ENCODE assay signal across 10 cellular contexts in the genomic region with DNA sequence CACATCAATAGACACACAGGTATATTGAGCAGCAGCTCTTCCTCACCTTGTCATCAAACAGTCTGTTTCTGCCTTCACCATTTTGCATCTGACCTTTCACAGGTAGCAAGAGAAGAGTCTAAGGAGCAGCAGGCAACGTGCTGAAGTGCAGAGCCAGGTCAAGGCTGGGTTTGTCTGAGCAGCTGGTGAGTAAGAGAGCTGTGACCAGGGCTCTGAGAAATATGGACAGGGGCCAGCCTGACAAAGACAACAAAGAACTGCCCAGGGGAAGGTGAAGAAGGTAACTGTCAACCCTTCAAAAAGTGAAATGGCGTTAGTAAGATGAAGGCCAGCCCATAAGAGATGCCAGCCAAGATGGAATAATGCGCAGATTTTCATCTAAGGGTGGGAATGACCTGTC. TPM values are rescaled to one million over a fixed set of nuclear protein-coding genes. Genes with fewer than 3 reads are reported as not detected.
DNase-seq lines count a peak whose midpoint lies in the region; ATAC-seq, FAIRE-seq and TF ChIP-seq lines count a peak whose summit lies in the region.
"Had no signal": no experiment of that assay in that cellular context is flagged by ENCODE, and none has a peak within 500 bp of the region (broad histone marks: within the 10 kb centered on the region; RNA-seq: fewer than 3 reads in every experiment).

No MANE protein-coding gene starts in this region.

- peaks cover 11% of the 10 kb centered on the region for H3K36me3 Mint-ChIP-seq in Calu3 (ENCODE audit: insufficient read depth, unreplicated experiment)
- H3K36me3 Mint-ChIP-seq in activated naive CD8-positive, alpha-beta T cell treated with anti-CD3 and anti-CD28 coated beads for 36 hours: peaks cover 7% of the 10 kb centered on the region
- H3K36me3 Mint-ChIP-seq in natural killer cell treated with Interleukin-12 subunit alpha and Interleukin-12 subunit beta and Interleukin-15 and Interleukin-18, amount 100 ng/mL, for 72 hours: no peaks in the 10 kb centered on the region

- peak overlapping the region; percentile 46 to 72 (median 56); a peak in 16 of 20 replicates for H3K4me3 ChIP-seq in BLaER1 treated with 17β-estradiol and CSF1 and Interleukin-3, amounts not matched to agents 10 nM and 100 nM

- H3K9me3 ChIP-seq in BLaER1 treated with 17β-estradiol and CSF1 and Interleukin-3, amounts not matched to agents 10 nM and 100 nM (replicated peaks in 1 of 11): no peaks in the 10 kb centered on the region; a peak in 2 of 22 replicates
- H3K9me3 ChIP-seq: thoracic aorta had no signal

- peak overlapping the region; percentile 27 for H3K27ac Mint-ChIP-seq in Calu3 (ENCODE audit: unreplicated experiment)
- H3K27ac Mint-ChIP-seq in activated naive CD8-positive, alpha-beta T cell treated with anti-CD3 and anti-CD28 coated beads for 36 hours: peak overlapping the region; percentile 93
- peak overlapping the region in 1 of 2 donors; percentile 69 for H3K27ac Mint-ChIP-seq in natural killer cell treated with Interleukin-12 subunit alpha and Interleukin-12 subunit beta and Interleukin-15 and Interleukin-18, amount 100 ng/mL, for 72 hours

- no peak for FAIRE-seq in GM12891 (lab: Jason Lieb, UNC)

- no peak for TF ChIP-seq CTCF in Calu3 (IDR thresholded peaks at IDR 0.05; ENCODE audit: unreplicated experiment)

- no TSS peak for BruUV-seq in Calu3 (replicated peaks; lab: Mats Ljungman, UMichigan)

- H3K27me3 Mint-ChIP-seq in Calu3 (ENCODE audit: unreplicated experiment): peaks cover 57% of the 10 kb centered on the region
- no peaks in the 10 kb centered on the region for H3K27me3 Mint-ChIP-seq in activated naive CD8-positive, alpha-beta T cell treated with anti-CD3 and anti-CD28 coated beads for 36 hours
- peaks cover 0 to 7% of the 10 kb centered on the region in 2 donors for H3K27me3 Mint-ChIP-seq in natural killer cell treated with Interleukin-12 subunit alpha and Interleukin-12 subunit beta and Interleukin-15 and Interleukin-18, amount 100 ng/mL, for 72 hours

- H3K9me3 Mint-ChIP-seq in Calu3 (ENCODE audit: low read depth, unreplicated experiment): no peaks in the 10 kb centered on the region
- no peaks in the 10 kb centered on the region for H3K9me3 Mint-ChIP-seq in activated naive CD8-positive, alpha-beta T cell treated with anti-CD3 and anti-CD28 coated beads for 36 hours
- H3K9me3 Mint-ChIP-seq in natural killer cell treated with Interleukin-12 subunit alpha and Interleukin-12 subunit beta and Interleukin-15 and Interleukin-18, amount 100 ng/mL, for 72 hours: no peaks in the 10 kb centered on the region

- peak; percentile 10 for DNase-seq in Calu3
- DNase-seq in activated naive CD8-positive, alpha-beta T cell treated with anti-CD3 and anti-CD28 coated beads for 36 hours: no peak
- DNase-seq in natural killer cell treated with Interleukin-12 subunit alpha and Interleukin-12 subunit beta and Interleukin-15 and Interleukin-18, amount 100 ng/mL, for 72 hours (ENCODE audit: low spot score): no peak
- DNase-seq in NCI-H2171 (lab: John Stamatoyannopoulos, UW): no peak
- DNase-seq in GM12891 (ENCODE audit: insufficient read length, low spot score): no peak
- DNase-seq in H4 (ENCODE audit: low spot score): no peak
- DNase-seq: right cardiac atrium had no signal

- H3K9ac ChIP-seq in BLaER1 treated with 17β-estradiol and CSF1 and Interleukin-3, amounts not matched to agents 10 nM and 100 nM: peak overlapping the region; percentile 72 to 83 (median 78); a peak in 20 of 22 replicates

- intact Hi-C loops in Calu3 (cut with micrococcal nuclease; ENCODE audit: unreplicated experiment): loop anchor here (2.0 to 5.0 kb wide), 3 partner anchors 165 to 790 kb away; no protein-coding TSS in a partner anchor

- H4K20me1 ChIP-seq in BLaER1 treated with 17β-estradiol and CSF1 and Interleukin-3, amounts not matched to agents 10 nM and 100 nM: no peaks in the 10 kb centered on the region

- H3K27me3 ChIP-seq in BLaER1 treated with 17β-estradiol and CSF1 and Interleukin-3, amounts not matched to agents 10 nM and 100 nM: no peaks in the 10 kb centered on the region

- peaks cover 0 to 9% (median 0%) of the 10 kb centered on the region in 11 experiments; a peak in 2 of 22 replicates for H3K36me3 ChIP-seq in BLaER1 treated with 17β-estradiol and CSF1 and Interleukin-3, amounts not matched to agents 10 nM and 100 nM
- H3K36me3 ChIP-seq: thoracic aorta had no signal

- peaks cover 30% of the 10 kb centered on the region for H3K4me1 Mint-ChIP-seq in Calu3 (ENCODE audit: low read depth, unreplicated experiment)
- H3K4me1 Mint-ChIP-seq in activated naive CD8-positive, alpha-beta T cell treated with anti-CD3 and anti-CD28 coated beads for 36 hours: peaks cover 66% of the 10 kb centered on the region
- H3K4me1 Mint-ChIP-seq in natural killer cell treated with Interleukin-12 subunit alpha and Interleukin-12 subunit beta and Interleukin-15 and Interleukin-18, amount 100 ng/mL, for 72 hours (ENCODE audit: low read depth in 2 of 2): peaks cover 49 to 52% of the 10 kb centered on the region in 2 donors

- no peak for ATAC-seq in natural killer cell treated with Interleukin-12 subunit alpha and Interleukin-12 subunit beta and Interleukin-15 and Interleukin-18, amount 100 ng/mL, for 72 hours
- no peak for ATAC-seq in GM21576 (IDR thresholded peaks at IDR 0.05; ENCODE audit: unreplicated experiment)

- H3K4me2 ChIP-seq in BLaER1 treated with 17β-estradiol and CSF1 and Interleukin-3, amounts not matched to agents 10 nM and 100 nM: peak overlapping the region; percentile 81 to 97 (median 89)

- CTCF ChIA-PET in Calu3 (lab: Charles Lee): interaction anchor here (1.1 to 2.3 kb wide), 5 partner anchors 9 to 279 kb away, joined by 4 to 27 read pairs (median 4); no protein-coding TSS in a partner anchor

- peaks cover 63 to 76% (median 74%) of the 10 kb centered on the region in 10 experiments for H3K4me1 ChIP-seq in BLaER1 treated with 17β-estradiol and CSF1 and Interleukin-3, amounts not matched to agents 10 nM and 100 nM

- H3K27ac ChIP-seq in BLaER1 treated with 17β-estradiol and CSF1 and Interleukin-3, amounts not matched to agents 10 nM and 100 nM: peak overlapping the region; percentile 69 to 98 (median 95); a peak in 21 of 22 replicates
- H3K27ac ChIP-seq: thoracic aorta had no signal

- no peak for TF ChIP-seq POLR2A in GM12891 (IDR thresholded peaks at IDR 0.05; ENCODE audit: low read depth, low read length)

- peak overlapping the region; percentile 82 for H3K4me3 Mint-ChIP-seq in Calu3 (ENCODE audit: low read depth, unreplicated experiment)
- peak overlapping the region; percentile 91 for H3K4me3 Mint-ChIP-seq in activated naive CD8-positive, alpha-beta T cell treated with anti-CD3 and anti-CD28 coated beads for 36 hours
- H3K4me3 Mint-ChIP-seq in natural killer cell treated with Interleukin-12 subunit alpha and Interleukin-12 subunit beta and Interleukin-15 and Interleukin-18, amount 100 ng/mL, for 72 hours: peak overlapping the region; percentile 91

TF ChIP-seq in GM12891, 5 proteins besides CTCF, POLR2A, EP300 and RAD21:
- no peak for TF ChIP-seq POU2F2 (IDR thresholded peaks at IDR 0.05; ENCODE audit: low read depth, low read length)
- TF ChIP-seq POLR2AphosphoS5 (IDR thresholded peaks at IDR 0.05; ENCODE audit: low read depth, low read length): no peak
- TF ChIP-seq SPI1 (IDR thresholded peaks at IDR 0.05; ENCODE audit: low read depth, low read length): no peak
- no peak for TF ChIP-seq PAX5 (IDR thresholded peaks at IDR 0.05; ENCODE audit: insufficient read depth, low read length, severe bottlenecking)
- no peak for TF ChIP-seq TAF1 (IDR thresholded peaks at IDR 0.05; ENCODE audit: low read depth, low read length)
TF ChIP-seq in GM12891: peak in this region for 0.

RNA-seq across cellular contexts. Expression of gene LRRC8D, which starts 58.9 kb away (rescaled TPM):
- total RNA-seq in Calu3 (2022): 22.3 and 27.8 TPM in 2 replicates
- total RNA-seq in activated naive CD8-positive, alpha-beta T cell treated with anti-CD3 and anti-CD28 coated beads for 36 hours: 10 to 100 TPM; 37.7 to 41.2 TPM
- 10 to 100 TPM; 19.8 to 27.3 TPM for total RNA-seq in natural killer cell treated with Interleukin-12 subunit alpha and Interleukin-12 subunit beta and Interleukin-15 and Interleukin-18, amount 100 ng/mL, for 72 hours
- polyA plus RNA-seq in GM12891 (2012; ENCODE audit: low read depth, missing spikeins): 5.7 TPM
- 22.9 and 25.2 TPM in 2 replicates for total RNA-seq in H4 (2014; rRNA removed; shearing (Covaris generic))
